ENCODE assay signal across 8 cellular contexts in genomic region chr2:232875256-232876070, GRCh38. TPM values are rescaled to one million over a fixed set of nuclear protein-coding genes. Genes with fewer than 3 reads are reported as not detected.
DNase-seq lines count a peak whose midpoint lies in the region; ATAC-seq and TF ChIP-seq lines count a peak whose summit lies in the region.

No MANE protein-coding gene starts in this region.

- WGBS in trophoblast cell (ENCODE audit: extremely low coverage, insufficient coverage, insufficient read length): no CpG with 5 or more reads among the region's 30 CpGs

- POLR2A ChIA-PET in GM10248 (lab: Yijun Ruan, JAX): no interaction called here

- H3K14ac ChIP-seq in trophoblast cell (ENCODE audit: low read length): no peak overlapping the region

- CTCF ChIA-PET in GM10248 (lab: Yijun Ruan, JAX): interaction anchor here (1.1 kb wide), 1 partner anchor 153 kb away, joined by 3 read pairs; no protein-coding TSS in a partner anchor

- H4K20me1 ChIP-seq in OCI-LY3 (ENCODE audit: insufficient read depth, low read length): no peaks in the 10 kb centered on the region

- ATAC-seq in foreskin keratinocyte: no peak

- no peak overlapping the region for H4K91ac ChIP-seq in trophoblast cell (ENCODE audit: low read depth, low read length)

- H2BK12ac ChIP-seq in trophoblast cell (ENCODE audit: low read length): no peak overlapping the region

- no peak overlapping the region for H3K27ac ChIP-seq in OCI-LY3 (ENCODE audit: low read length)
- H3K27ac ChIP-seq in foreskin keratinocyte: no peak overlapping the region
- H3K27ac ChIP-seq in trophoblast cell (ENCODE audit: low read depth, low read length): no peak overlapping the region

- no peak overlapping the region for H3K23ac ChIP-seq in trophoblast cell (ENCODE audit: low read length)

- H2BK120ac ChIP-seq in trophoblast cell (ENCODE audit: insufficient read depth, low read length, poor library complexity): no peak overlapping the region

- no peak for DNase-seq in GM10248 (ENCODE audit: extremely low spot score)
- no peak for DNase-seq in foreskin keratinocyte
- DNase-seq in trophoblast cell: no peak
- no peak for DNase-seq in RKO (ENCODE audit: low spot score)
- no peak for DNase-seq in activated CD4-positive, alpha-beta T cell treated with anti-CD3 and anti-CD28 coated beads, Interleukin-2, amount 50 U/mL, for 4 hours
- DNase-seq in GM19238 (ENCODE audit: insufficient read length, low spot score): no peak
- DNase-seq in dedifferentiated amniotic fluid mesenchymal stem cell (ENCODE audit: extremely low spot score): no peak

- H3K18ac ChIP-seq in trophoblast cell (ENCODE audit: low read length): no peak overlapping the region

- no peak overlapping the region for H2AK5ac ChIP-seq in trophoblast cell (ENCODE audit: low read length)

- H3K4me3 ChIP-seq in OCI-LY3 (ENCODE audit: low read length) (peak overlapping the region; percentile 97), trophoblast cell (ENCODE audit: low read depth, low read length) (peak overlapping the region; percentile 15)

- no peak overlapping the region for H3K4ac ChIP-seq in trophoblast cell (ENCODE audit: low read depth, low read length)

- H3K4me2 ChIP-seq in OCI-LY3 (ENCODE audit: low read length) (peak overlapping the region; percentile 92), trophoblast cell (ENCODE audit: low read length) (peak overlapping the region; percentile 58)

- H3K79me1 ChIP-seq in trophoblast cell (ENCODE audit: low read length): no peaks in the 10 kb centered on the region

- no peak overlapping the region for H4K8ac ChIP-seq in trophoblast cell (ENCODE audit: low read depth, low read length)

- no peaks in the 10 kb centered on the region for H3K27me3 ChIP-seq in OCI-LY3 (ENCODE audit: low read depth, low read length)
- peaks cover 24% of the 10 kb centered on the region for H3K27me3 ChIP-seq in foreskin keratinocyte
- H3K27me3 ChIP-seq in trophoblast cell (ENCODE audit: insufficient read depth, low read length): peaks cover 17% of the 10 kb centered on the region

- H4K12ac ChIP-seq in trophoblast cell (ENCODE audit: low read depth, low read length): no peak overlapping the region

- H2AFZ ChIP-seq in OCI-LY3 (ENCODE audit: low read depth, low read length) (no peak overlapping the region), trophoblast cell (ENCODE audit: insufficient read depth, low read length, poor library complexity) (no peak overlapping the region)

- H3K9me3 ChIP-seq in OCI-LY3 (ENCODE audit: insufficient read depth, low read length) (no peaks in the 10 kb centered on the region), trophoblast cell (ENCODE audit: insufficient read depth, low read depth, low read length) (no peaks in the 10 kb centered on the region)

- H3K4me1 ChIP-seq in OCI-LY3 (ENCODE audit: low read length) (peaks cover 7% of the 10 kb centered on the region), foreskin keratinocyte (no peaks in the 10 kb centered on the region), trophoblast cell (ENCODE audit: control insufficient read depth in 1 of 2, insufficient read depth in 2 of 2, low read length in 2 of 2) (peaks cover 4 to 12% of the 10 kb centered on the region in 2 experiments)

- no peak overlapping the region for H2BK5ac ChIP-seq in trophoblast cell (ENCODE audit: low read depth, low read length, poor library complexity)

- H3K9ac ChIP-seq in OCI-LY3 (ENCODE audit: low read length) (peak overlapping the region; percentile 71), trophoblast cell (ENCODE audit: low read length) (no peak overlapping the region)

- H3K36me3 ChIP-seq in OCI-LY3 (replicated peaks; ENCODE audit: low read depth, low read length): no peaks in the 10 kb centered on the region
- peaks cover 0 to 1% of the 10 kb centered on the region in 2 experiments for H3K36me3 ChIP-seq in trophoblast cell (ENCODE audit: control insufficient read depth in 1 of 2, insufficient read depth in 2 of 2, low read length in 2 of 2)

- TF ChIP-seq CTCF in GM10248 (IDR thresholded peaks at IDR 0.05; ENCODE audit: control extremely low read depth, extremely low read depth, low read depth, missing control alignments): peak; percentile 33
- peak; percentile 31 for TF ChIP-seq CTCF in OCI-LY3 (IDR thresholded peaks at IDR 0.05; ENCODE audit: low read depth, low read length)
- peak; percentile 24 for TF ChIP-seq CTCF in foreskin keratinocyte (conservative IDR thresholded peaks at IDR 0.05)

- H3K79me2 ChIP-seq in OCI-LY3 (ENCODE audit: low read length): no peaks in the 10 kb centered on the region
- no peaks in the 10 kb centered on the region for H3K79me2 ChIP-seq in trophoblast cell (ENCODE audit: control insufficient read depth, insufficient read depth, low read length, poor library complexity)

RNA-seq across cellular contexts. Expression of gene SNORC, which starts 5.4 kb away (rescaled TPM):
- total RNA-seq in foreskin keratinocyte: 0.18 and 0.65 TPM in 2 replicates
- 0.63 and 0.89 TPM in 2 replicates for polyA plus RNA-seq in foreskin keratinocyte
- polyA plus RNA-seq in trophoblast cell (2013): 2.8 and 3.2 TPM in 2 replicates
